8 cellular contexts compared by ENCODE assay signal in the genomic region with DNA sequence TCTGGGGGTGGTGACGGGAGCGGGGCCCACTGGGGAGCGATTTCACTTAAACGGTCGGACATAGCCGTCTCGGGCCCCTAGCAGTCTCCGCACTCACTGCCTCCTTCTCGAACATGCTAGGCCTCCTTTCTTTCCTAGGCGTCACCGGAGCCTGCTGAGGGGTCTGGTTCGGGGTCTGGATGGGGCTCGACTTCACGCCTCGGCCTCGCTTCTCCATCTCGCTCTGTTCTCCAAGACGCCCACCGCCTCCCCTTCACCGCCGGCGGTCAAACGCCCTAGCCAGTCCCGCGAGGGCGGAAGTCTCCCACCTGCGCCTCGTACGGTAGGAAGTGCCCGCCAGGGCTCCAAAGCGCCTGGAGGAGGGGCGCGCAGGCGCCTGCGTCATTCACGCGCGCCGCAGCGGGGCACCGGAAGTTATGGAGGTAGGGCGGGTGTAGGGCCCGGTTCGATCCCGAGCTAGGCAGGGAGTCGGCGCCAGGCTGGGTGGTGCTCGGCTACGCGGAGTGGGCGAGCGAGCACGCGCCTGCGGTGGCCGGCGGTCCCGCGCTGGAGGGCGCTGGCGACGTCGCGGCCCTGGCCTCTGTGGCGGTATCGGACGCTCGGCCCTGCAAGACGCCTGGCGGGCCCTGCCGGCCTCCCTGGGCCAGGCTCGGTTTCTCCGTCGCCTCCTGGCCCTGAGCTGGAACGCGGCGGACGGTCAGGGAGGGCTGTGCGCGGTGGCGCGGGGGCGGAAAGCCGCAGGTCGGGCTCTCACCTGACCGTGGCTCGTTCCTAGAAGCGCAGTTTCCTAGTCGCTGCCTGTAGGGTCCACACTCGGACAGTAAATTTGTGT. TPM values are rescaled to one million over a fixed set of nuclear protein-coding genes. Genes with fewer than 3 reads are reported as not detected.
DNase-seq lines count a peak whose midpoint lies in the region; ATAC-seq, FAIRE-seq and TF ChIP-seq lines count a peak whose summit lies in the region.

A gene with protein sequence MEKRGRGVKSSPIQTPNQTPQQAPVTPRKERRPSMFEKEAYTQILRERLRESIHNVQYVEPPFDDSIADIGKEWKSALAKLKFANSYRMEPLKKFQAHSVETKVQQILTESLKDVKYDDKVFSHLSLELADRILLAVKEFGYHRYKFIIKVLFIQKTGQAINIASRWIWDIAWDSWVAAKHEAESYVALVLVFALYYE (minus strand): TSS at position 331 of the 832 bp plus-strand sequence. CDS start 114 bp downstream, at position 217.
A gene (plus strand): TSS at position 381 of the 832 bp plus-strand sequence. CDS start 36 bp downstream, at position 417.

- intact Hi-C loops in psoas muscle (cut with DNase I) = loop anchor here (1.0 to 5.0 kb wide), 3 partner anchors 26 to 801 kb away; a partner anchor contains a TSS

- ATAC-seq in GM18498 (IDR thresholded peaks at IDR 0.05; ENCODE audit: unreplicated experiment) = peak; percentile 94
- peak; percentile 94 for ATAC-seq in HG02885 (IDR thresholded peaks at IDR 0.05; ENCODE audit: poor library complexity, unreplicated experiment)
- ATAC-seq in psoas muscle = peak; percentile 99

- TF ChIP-seq CTCF in right atrium auricular region (IDR thresholded peaks at IDR 0.05) = peak in 1 of 2 donors; percentile 46
- TF ChIP-seq CTCF in psoas muscle (IDR thresholded peaks at IDR 0.05) = peak; percentile 25

- H3K9me3 ChIP-seq in right atrium auricular region = no peaks in the 10 kb centered on the region
- H3K9me3 ChIP-seq in psoas muscle = no peaks in the 10 kb centered on the region

- WGBS in psoas muscle, 3 donors = 0% methylated on average over 65 to 90 of the region's 90 CpGs

- H3K36me3 ChIP-seq in right atrium auricular region (no peaks in the 10 kb centered on the region), psoas muscle (ENCODE audit: insufficient read depth in 1 of 2, low read depth in 1 of 2) (peaks cover 0 to 7% of the 10 kb centered on the region in 2 donors)

- peaks cover 0 to 20% of the 10 kb centered on the region in 2 donors for H3K4me1 ChIP-seq in right atrium auricular region
- H3K4me1 ChIP-seq in psoas muscle = peaks cover 26% of the 10 kb centered on the region

- H3K4me3 ChIP-seq in right atrium auricular region (peak within 1 kb of the TSS; percentile 74 to 82), psoas muscle (peak within 1 kb of the TSS; percentile 69)

- H3K27ac ChIP-seq in right atrium auricular region = peak within 1 kb of the TSS; percentile 92 to 94
- H3K27ac ChIP-seq in psoas muscle = peak within 1 kb of the TSS; percentile 89

- H3K27me3 ChIP-seq in right atrium auricular region = no peaks in the 10 kb centered on the region
- H3K27me3 ChIP-seq in psoas muscle (ENCODE audit: insufficient read depth in 3 of 3, low read length in 2 of 3) = no peaks in the 10 kb centered on the region

- DNase-seq in NCI-H146 treated with DMSO at 0.1 percent for 48 hours (lab: John Stamatoyannopoulos, UW; ENCODE audit: unreplicated experiment) = peak; percentile 96
- DNase-seq in T-helper 1 cell = peak; percentile 82 to 94 (median 89)
- peak; percentile 36 to 97 (median 88) for DNase-seq in amygdala (lab: John Stamatoyannopoulos, UW)
- DNase-seq in right atrium auricular region (ENCODE audit: low spot score) = peak; percentile 92
- DNase-seq in psoas muscle = peak; percentile 96 to 97
- peak; percentile 94 for DNase-seq in urothelium cell line (ENCODE audit: low spot score)

- FAIRE-seq in urothelium cell line (lab: Jason Lieb, UNC) = peak; percentile 55

RNA-seq across cellular contexts. Expression of the first gene that starts in this region (rescaled TPM):
- under 1 TPM; 0.20 to 0.33 TPM for total RNA-seq in right atrium auricular region
- total RNA-seq in psoas muscle = 1 to 10 TPM in 2 of 4 donors, under 1 TPM in 2; 0.73 to 1.3 (median 0.90) TPM
- polyA plus RNA-seq in psoas muscle = 1 to 10 TPM in 2 of 3 donors, under 1 TPM in 1; 0.93 to 2.8 (median 1.4) TPM

RNA-seq across cellular contexts. Expression of the second gene that starts in this region (rescaled TPM):
- total RNA-seq in right atrium auricular region (10 to 100 TPM in 1 of 2 donors, 1 to 10 TPM in 1; 8.6 to 11.2 TPM), psoas muscle (10 to 100 TPM in 3 of 4 donors, 1 to 10 TPM in 1; 9.4 to 11.8 (median 11.2) TPM)
- 10 to 100 TPM in 2 of 3 donors, 1 to 10 TPM in 1; 7.9 to 13.3 (median 11.4) TPM for polyA plus RNA-seq in psoas muscle

Comparison
In these comparisons a context has a peak if more than half of its experiments do, and no peak if none do; other contexts are left out.
1. Peak in every context shown above with its lines: DNase-seq, ATAC-seq, H3K4me3 ChIP-seq and H3K27ac ChIP-seq.